In the genomic region with DNA sequence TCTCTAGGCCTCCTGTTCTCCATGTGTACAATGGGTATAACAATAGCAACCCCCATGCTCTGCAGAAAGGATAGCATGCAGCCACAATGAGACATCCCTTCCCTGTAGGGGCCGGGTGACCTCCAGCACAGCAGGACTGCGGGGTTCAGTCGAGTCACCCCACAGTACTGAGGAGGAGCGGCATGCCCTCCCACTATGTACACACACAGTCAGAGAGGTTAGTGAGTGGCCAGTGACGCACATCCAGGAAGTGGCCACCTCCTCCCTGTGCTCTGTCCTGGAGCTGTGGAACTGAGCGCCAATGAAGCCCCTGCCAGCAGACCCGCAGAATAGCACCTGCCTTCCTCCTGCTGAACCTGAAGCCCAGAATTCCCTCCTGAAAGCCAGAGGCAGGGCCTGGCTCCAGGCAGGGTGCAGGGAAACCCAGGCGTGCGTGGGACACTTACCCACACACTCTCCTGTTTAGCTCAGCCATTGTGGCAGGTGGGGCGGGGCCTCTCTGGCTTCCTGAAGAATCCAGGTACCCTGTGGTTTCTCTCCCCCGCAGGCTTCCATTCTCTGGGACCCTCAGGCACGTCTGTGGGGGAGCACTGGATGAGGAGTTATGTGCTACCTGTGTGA, we compare ENCODE assay signal across 28 cellular contexts.
"Had no signal": no experiment of that assay in that cellular context is flagged by ENCODE, and none has a peak within 500 bp of the region (broad histone marks: within the 10 kb centered on the region; RNA-seq: fewer than 3 reads in every experiment).

No MANE protein-coding gene starts in this region.

- ATAC-seq: activated CD4-positive, CD25-positive, alpha-beta regulatory T cell treated with anti-CD3 and anti-CD28 coated beads, Interleukin-2, amount 50 U/mL, for 24 hours; gastroesophageal sphincter; heart left ventricle; left cardiac atrium; left ventricle myocardium superior; psoas muscle had no signal

- H3K4me1 ChIP-seq: adrenal gland, gastroesophageal sphincter, parathyroid adenoma, psoas muscle, tibial nerve had no signal

- H2AFZ ChIP-seq: parathyroid adenoma had no signal

- H3K4me1 Mint-ChIP-seq: activated naive CD8-positive, alpha-beta T cell treated with anti-CD3 and anti-CD28 coated beads for 36 hours had no signal

- H3K4me3 Mint-ChIP-seq: activated naive CD4-positive, alpha-beta T cell treated with anti-CD3 and anti-CD28 coated beads for 36 hours; activated naive CD8-positive, alpha-beta T cell treated with anti-CD3 and anti-CD28 coated beads for 36 hours; endodermal cell; T-helper 1 cell treated with Interleukin-12 subunit alpha and Interleukin-12 subunit beta and Interleukin-4 antibody, amounts not matched to agents 30 μg/mL and 1 μg/mL, for 36 hours had no signal

- H3K27ac ChIP-seq: adrenal gland, gastroesophageal sphincter, heart left ventricle, parathyroid adenoma, psoas muscle, tibial nerve, WERI-Rb-1 had no signal

- H3K79me2 ChIP-seq: parathyroid adenoma had no signal

- H3K27me3 ChIP-seq: adrenal gland, heart left ventricle, tibial nerve had no signal

- DNase-seq: activated CD4-positive, alpha-beta T cell treated with anti-CD3 and anti-CD28 coated beads for 48 hours; activated CD4-positive, alpha-beta T cell treated with anti-CD3 and anti-CD28 coated beads, Interleukin-2, amount 50 U/mL, for 48 hours; activated CD8-positive, alpha-beta memory T cell treated with anti-CD3 and anti-CD28 coated beads for 24 hours; activated effector memory CD4-positive, alpha-beta T cell treated with anti-CD3 and anti-CD28 coated beads, Interleukin-2, amount 50 U/mL, for 16 hours; activated naive CD4-positive, alpha-beta T cell treated with anti-CD3 and anti-CD28 coated beads for 36 hours; activated naive CD8-positive, alpha-beta T cell treated with anti-CD3 and anti-CD28 coated beads for 36 hours; adrenal gland; aorta; central memory CD4-positive, alpha-beta T cell; endodermal cell; islet precursor cell; left cardiac atrium; left ventricle myocardium superior; occipital lobe; stimulated activated CD4-positive, alpha-beta T cell treated with anti-CD3 and anti-CD28 coated beads, Interleukin-15, amount 100 ng/mL, for 24 hours; stimulated activated CD4-positive, alpha-beta T cell treated with anti-CD3 and anti-CD28 coated beads, Interleukin-2, amount 100 ng/mL, for 24 hours; stimulated activated naive CD4-positive, alpha-beta T cell; SW 1271; T-helper 9 cell; WERI-Rb-1 had no signal

- H3K9me3 Mint-ChIP-seq: activated naive CD4-positive, alpha-beta T cell treated with anti-CD3 and anti-CD28 coated beads for 36 hours; activated naive CD8-positive, alpha-beta T cell treated with anti-CD3 and anti-CD28 coated beads for 36 hours; T-helper 1 cell treated with Interleukin-12 subunit alpha and Interleukin-12 subunit beta and Interleukin-4 antibody, amounts not matched to agents 30 μg/mL and 1 μg/mL, for 36 hours had no signal

- H3K9me3 ChIP-seq: adrenal gland, psoas muscle had no signal

- H3K4me3 ChIP-seq: adrenal gland, gastroesophageal sphincter, heart left ventricle, psoas muscle, smooth muscle cell, tibial nerve had no signal

- H3K27ac Mint-ChIP-seq: activated naive CD4-positive, alpha-beta T cell treated with anti-CD3 and anti-CD28 coated beads for 36 hours; activated naive CD8-positive, alpha-beta T cell treated with anti-CD3 and anti-CD28 coated beads for 36 hours; endodermal cell; T-helper 1 cell treated with Interleukin-12 subunit alpha and Interleukin-12 subunit beta and Interleukin-4 antibody, amounts not matched to agents 30 μg/mL and 1 μg/mL, for 36 hours had no signal

- H3K36me3 Mint-ChIP-seq: activated naive CD8-positive, alpha-beta T cell treated with anti-CD3 and anti-CD28 coated beads for 36 hours had no signal

- H3K4me2 ChIP-seq: smooth muscle cell had no signal

- H3K36me3 ChIP-seq: adrenal gland, gastroesophageal sphincter, heart left ventricle, tibial nerve had no signal
